Comparison of ENCODE assay signal across 27 cellular contexts in genomic region chr1:121417289-121417955, GRCh38.
DNase-seq lines count a peak whose midpoint lies in the region; ATAC-seq and TF ChIP-seq lines count a peak whose summit lies in the region.
"Had no signal": no experiment of that assay in that cellular context is flagged by ENCODE, and none has a peak within 500 bp of the region (broad histone marks: within the 10 kb centered on the region; RNA-seq: fewer than 3 reads in every experiment).

No MANE protein-coding gene starts in this region.

- DNase-seq in ACHN: peak; percentile 14
- DNase-seq in amniotic epithelial cell (ENCODE audit: low read depth): peak; percentile 6
- peak; percentile 21 for DNase-seq in iris pigment epithelial cell (ENCODE audit: low read depth)
- DNase-seq in NOMO-1 treated with dmso at 0.1 percent for 144 hours (lab: John Stamatoyannopoulos, UW; ENCODE audit: unreplicated experiment): no peak
- DNase-seq in mucosa of descending colon: no peak
- no peak for DNase-seq in vagina (ENCODE audit: extremely low spot score in 2 of 2)
- DNase-seq: activated CD4-positive, alpha-beta memory T cell treated with anti-CD3 and anti-CD28 coated beads, Interleukin-2, amount 10 ng/mL, durations not matched to agents 7 days and 5 days; activated gamma-delta T cell; activated naive CD8-positive, alpha-beta T cell treated with anti-CD3 and anti-CD28 coated beads, Interleukin-2, amount 50 U/mL, for 24 hours; activated T-cell treated with anti-CD3 and anti-CD28 coated beads for 4 hours; COR-L47; DND-41; Kasumi-1; left lung; naive thymus-derived CD8-positive, alpha-beta T cell; NCI-H1092 treated with DMSO at 0.1 percent for 48 hours; NCI-H2029; SJCRH30; spleen; stimulated activated CD4-positive, alpha-beta T cell treated with anti-CD3 and anti-CD28 coated beads, Interleukin-2, amount 100 ng/mL, for 48 hours had no signal

- TF ChIP-seq EP300 in Ishikawa (IDR thresholded peaks at IDR 0.05; ENCODE audit: borderline replicate concordance): no peak

- H3K36me3 ChIP-seq in mucosa of descending colon (ENCODE audit: low read depth): no peaks in the 10 kb centered on the region
- H3K36me3 ChIP-seq in vagina: no peaks in the 10 kb centered on the region
- H3K36me3 ChIP-seq: BLaER1, left lung, SJCRH30, spleen, suprapubic skin had no signal

- ATAC-seq in GM18861 (IDR thresholded peaks at IDR 0.05; ENCODE audit: unreplicated experiment): no peak
- no peak for ATAC-seq in mucosa of descending colon
- ATAC-seq: activated CD4-positive, CD25-positive, alpha-beta regulatory T cell treated with anti-CD3 and anti-CD28 coated beads, Interleukin-2, amount 50 U/mL, for 24 hours; activated naive CD8-positive, alpha-beta T cell treated with anti-CD3 and anti-CD28 coated beads, Interleukin-2, amount 50 U/mL, for 24 hours; left lung; naive thymus-derived CD8-positive, alpha-beta T cell; Panc1; stimulated activated memory B cell treated with anti-CD40 and anti-IgM and Interleukin-4, amounts not matched to agents 10 μg/mL and 1 μg/mL and 100 μg/mL, for 72 hours had no signal

- no peaks in the 10 kb centered on the region for H3K27me3 ChIP-seq in vagina
- H3K27me3 ChIP-seq: BLaER1, left lung, SJCRH30, spleen, suprapubic skin had no signal

- in situ Hi-C loops in ACHN (cut with HindIII; ENCODE audit: low pct_ligation_motif_present, low pct_unique_long_range_greater_than_20kb, low sequenced_read_pairs): no loop called here

- H3K9me3 ChIP-seq in mucosa of descending colon (no peaks in the 10 kb centered on the region), vagina (no peaks in the 10 kb centered on the region)
- H3K9me3 ChIP-seq: BLaER1, left lung, SJCRH30, spleen, suprapubic skin had no signal

- intact Hi-C loops in mucosa of descending colon (cut with DNase I, micrococcal nuclease): no loop called here
- intact Hi-C loops in vagina (cut with DNase I): no loop called here

- TF ChIP-seq CTCF in mucosa of descending colon (IDR thresholded peaks at IDR 0.05) (no peak), vagina (IDR thresholded peaks at IDR 0.05) (no peak)

- no peak for TF ChIP-seq POLR2A in vagina (IDR thresholded peaks at IDR 0.05)

- no peaks in the 10 kb centered on the region for H3K4me1 ChIP-seq in mucosa of descending colon (ENCODE audit: low read depth)
- H3K4me1 ChIP-seq in vagina: no peaks in the 10 kb centered on the region
- H3K4me1 ChIP-seq: BLaER1, SJCRH30 had no signal

- no peak for TF ChIP-seq RAD21 in Ishikawa (IDR thresholded peaks at IDR 0.05; ENCODE audit: low read depth)

- H3K4me3 ChIP-seq in mucosa of descending colon: no peak overlapping the region
- H3K4me3 ChIP-seq in vagina: no peak overlapping the region
- H3K4me3 ChIP-seq: BLaER1, left lung, SJCRH30, spleen, suprapubic skin had no signal

- no peak overlapping the region for H3K27ac ChIP-seq in vagina
- H3K27ac ChIP-seq: BLaER1, left lung, SJCRH30, spleen, suprapubic skin had no signal

TF ChIP-seq in Ishikawa, 13 proteins besides CTCF, POLR2A, EP300 and RAD21:
- TF ChIP-seq CEBPB (IDR thresholded peaks at IDR 0.05) (peak; percentile 68), TAF1 (IDR thresholded peaks at IDR 0.05; ENCODE audit: low read depth) (no peak)

Comparison
In these comparisons a context has a peak if more than half of its experiments do, and no peak if none do; other contexts are left out.
1. DNase-seq: peak in ACHN (single experiment), amniotic epithelial cell (single experiment) and iris pigment epithelial cell (single experiment); none in NOMO-1 treated with dmso at 0.1 percent for 144 hours (single experiment), mucosa of descending colon (0 of 3) and vagina (0 of 2).